Comparison of ENCODE assay signal across 1 cellular context in genomic region chr1:1876335-1876935, GRCh38.
TF ChIP-seq lines count a peak whose summit lies in the region.

No MANE protein-coding gene starts in this region.

TF ChIP-seq in GM12878, 131 proteins besides CTCF, POLR2A, EP300 and RAD21:
- TF ChIP-seq HDGF (IDR thresholded peaks at IDR 0.05) (no peak), POLR2AphosphoS5 (IDR thresholded peaks at IDR 0.05; ENCODE audit: low read length) (peak; percentile 31; the same call in 1 of the 2 replicates), FOXM1 (IDR thresholded peaks at IDR 0.05; ENCODE audit: low read depth, low read length) (no peak), ZBED1 (IDR thresholded peaks at IDR 0.05; ENCODE audit: borderline replicate concordance) (no peak)
TF ChIP-seq in GM12878: peak in this region for 1.
